9 cellular contexts compared by ENCODE assay signal in the genomic region with DNA sequence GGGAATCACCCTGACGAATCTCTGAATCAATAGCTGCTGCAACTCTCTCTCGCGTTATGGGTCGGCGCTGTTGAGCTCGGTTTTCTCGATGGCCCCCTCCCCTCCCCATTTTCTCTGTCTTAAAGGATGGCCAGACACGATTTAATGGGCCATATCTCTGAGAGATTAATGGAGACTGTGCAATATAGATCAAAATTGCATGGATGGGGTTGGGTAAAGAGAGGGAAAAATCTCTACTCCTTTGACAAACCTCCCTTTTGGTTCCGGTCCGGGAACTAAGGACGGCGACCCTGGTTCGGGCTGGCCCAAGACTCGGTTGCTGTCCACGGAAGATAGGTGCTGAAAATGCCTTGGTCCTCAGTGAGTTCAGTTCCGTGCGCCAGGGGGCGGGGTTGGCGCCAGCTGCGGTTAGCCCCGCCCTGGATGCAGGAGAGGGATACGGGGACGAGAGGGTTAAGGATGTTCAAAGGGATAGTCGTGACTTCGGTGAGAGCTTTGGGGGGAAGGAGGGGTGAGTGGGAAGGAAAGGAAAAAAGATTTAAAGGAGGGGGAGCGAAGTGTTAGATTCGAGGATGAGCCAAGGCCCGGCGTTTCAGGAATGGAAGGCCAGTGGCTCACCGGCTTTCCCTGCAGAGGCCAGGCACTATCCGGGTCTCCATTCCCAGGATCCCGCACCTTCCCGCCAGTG.
DNase-seq lines count a peak whose midpoint lies in the region; ATAC-seq and TF ChIP-seq lines count a peak whose summit lies in the region.
"Had no signal": no experiment of that assay in that cellular context is flagged by ENCODE, and none has a peak within 500 bp of the region (broad histone marks: within the 10 kb centered on the region; RNA-seq: fewer than 3 reads in every experiment).

No MANE protein-coding gene starts in this region.

- peaks cover 43% of the 10 kb centered on the region for H3K4me1 Mint-ChIP-seq in activated CD4-positive, alpha-beta T cell treated with anti-CD3 and anti-CD28 coated beads for 36 hours

- no peaks in the 10 kb centered on the region for H3K79me2 ChIP-seq in MM.1S (ENCODE audit: low read length)

- no peak for ATAC-seq in activated CD4-positive, alpha-beta T cell treated with anti-CD3 and anti-CD28 coated beads for 36 hours
- ATAC-seq in GM21529 (IDR thresholded peaks at IDR 0.05; ENCODE audit: unreplicated experiment) (no peak), GM19351 (IDR thresholded peaks at IDR 0.05; ENCODE audit: unreplicated experiment) (no peak)

- H3K27me3 ChIP-seq in MM.1S (replicated peaks; ENCODE audit: insufficient read depth, low read length) (peaks cover 69% of the 10 kb centered on the region), colonic mucosa (peaks cover 88% of the 10 kb centered on the region), muscle layer of duodenum (ENCODE audit: low read depth, low read length) (peaks cover 72% of the 10 kb centered on the region)

- H3K4me2 ChIP-seq in MM.1S (ENCODE audit: low read depth, low read length) = peak overlapping the region; percentile 13; the same call in 1 of the 2 replicates

- H3K9me2 ChIP-seq in MM.1S (replicated peaks; ENCODE audit: insufficient read depth, low read length) = no peaks in the 10 kb centered on the region

- H3K4me3 ChIP-seq in MM.1S (ENCODE audit: low read length) (no peak overlapping the region), colonic mucosa (no peak overlapping the region), muscle layer of duodenum (ENCODE audit: low read depth in 1 of 2, low read length in 2 of 2) (peak overlapping the region; percentile 52 to 69)

- POLR2A ChIA-PET in activated CD4-positive, alpha-beta T cell treated with anti-CD3 and anti-CD28 coated beads for 36 hours (lab: Charles Lee) = no interaction called here

- no peaks in the 10 kb centered on the region for H3K36me3 ChIP-seq in MM.1S (replicated peaks; ENCODE audit: insufficient read depth, low read length)
- no peaks in the 10 kb centered on the region for H3K36me3 ChIP-seq in colonic mucosa
- H3K36me3 ChIP-seq in muscle layer of duodenum (ENCODE audit: control insufficient read depth in 1 of 2, insufficient read depth in 2 of 2, low read length in 2 of 2) = no peaks in the 10 kb centered on the region

- H3F3A ChIP-seq in MM.1S (ENCODE audit: insufficient read depth, low read length) = no peaks in the 10 kb centered on the region

- CTCF ChIA-PET in activated CD4-positive, alpha-beta T cell treated with anti-CD3 and anti-CD28 coated beads for 36 hours (lab: Charles Lee) = interaction anchor here (0.6 to 1.2 kb wide), 4 partner anchors 8 to 275 kb away, joined by 3 to 7 read pairs (median 3); no protein-coding TSS in a partner anchor

- no peaks in the 10 kb centered on the region for H3K9me3 Mint-ChIP-seq in activated CD4-positive, alpha-beta T cell treated with anti-CD3 and anti-CD28 coated beads for 36 hours (ENCODE audit: low read depth)
- H3K9me3 Mint-ChIP-seq: activated naive CD4-positive, alpha-beta T cell treated with anti-CD3 and anti-CD28 coated beads, Interleukin-2, amount 50 U/mL, for 24 hours had no signal

- H3K27me3 Mint-ChIP-seq in activated CD4-positive, alpha-beta T cell treated with anti-CD3 and anti-CD28 coated beads for 36 hours = peaks cover 84% of the 10 kb centered on the region

- H3K9ac ChIP-seq in MM.1S (ENCODE audit: low read length) = no peak overlapping the region
- H3K9ac ChIP-seq in colonic mucosa (ENCODE audit: low read depth in 2 of 2, low read length in 2 of 2) = no peak overlapping the region

- H4K20me1 ChIP-seq in MM.1S (ENCODE audit: insufficient read depth, low read length) = no peaks in the 10 kb centered on the region

- no peak overlapping the region for H2AFZ ChIP-seq in MM.1S (ENCODE audit: low read length)

- no peaks in the 10 kb centered on the region for H3K36me3 Mint-ChIP-seq in activated CD4-positive, alpha-beta T cell treated with anti-CD3 and anti-CD28 coated beads for 36 hours (ENCODE audit: low read depth)
- H3K36me3 Mint-ChIP-seq: activated naive CD4-positive, alpha-beta T cell treated with anti-CD3 and anti-CD28 coated beads, Interleukin-2, amount 50 U/mL, for 24 hours had no signal

- DNase-seq in activated CD4-positive, alpha-beta T cell treated with anti-CD3 and anti-CD28 coated beads for 36 hours = peak; percentile 66
- DNase-seq in activated CD4-positive, alpha-beta T cell treated with anti-CD3 and anti-CD28 coated beads for 1 hour = no peak
- peak; percentile 30 for DNase-seq in MM.1S
- DNase-seq in colonic mucosa = peak; percentile 57
- no peak for DNase-seq in foreskin melanocyte

- intact Hi-C loops in activated CD4-positive, alpha-beta T cell treated with anti-CD3 and anti-CD28 coated beads for 36 hours (cut with DNase I, micrococcal nuclease) = loop anchor here (5.0 kb wide), 4 partner anchors 265 to 735 kb away; partner anchors contain the start of genes C11orf96 (in 2 of the 2), ALX4 (in 1 of the 2) and API5 (in 1 of the 2)
- intact Hi-C loops in colonic mucosa (cut with DNase I) = no loop called here

- H3K4me3 Mint-ChIP-seq in activated CD4-positive, alpha-beta T cell treated with anti-CD3 and anti-CD28 coated beads for 36 hours = no peak overlapping the region

- no peak overlapping the region for H3K27ac Mint-ChIP-seq in activated CD4-positive, alpha-beta T cell treated with anti-CD3 and anti-CD28 coated beads for 36 hours
- H3K27ac Mint-ChIP-seq: activated naive CD4-positive, alpha-beta T cell treated with anti-CD3 and anti-CD28 coated beads, Interleukin-2, amount 50 U/mL, for 24 hours had no signal

- no peak overlapping the region for H3K27ac ChIP-seq in MM.1S (ENCODE audit: low read length)
- H3K27ac ChIP-seq in colonic mucosa = no peak overlapping the region
- H3K27ac ChIP-seq in muscle layer of duodenum (ENCODE audit: low read length) = no peak overlapping the region

- H3K9me3 ChIP-seq in MM.1S (replicated peaks; ENCODE audit: insufficient read depth, low read length) (no peaks in the 10 kb centered on the region), colonic mucosa (no peaks in the 10 kb centered on the region), muscle layer of duodenum (ENCODE audit: control insufficient read depth in 1 of 2, low read length in 2 of 2) (no peaks in the 10 kb centered on the region)

- TF ChIP-seq CTCF in MM.1S (IDR thresholded peaks at IDR 0.05; ENCODE audit: low read length) (peak; percentile 17), colonic mucosa (IDR thresholded peaks at IDR 0.05) (no peak)

- H3K4me1 ChIP-seq in MM.1S (ENCODE audit: low read length) (peaks cover 15% of the 10 kb centered on the region), colonic mucosa (no peaks in the 10 kb centered on the region), muscle layer of duodenum (ENCODE audit: control insufficient read depth in 1 of 2, insufficient read depth in 2 of 2, low read length in 2 of 2) (peaks cover 5 to 71% of the 10 kb centered on the region in 2 donors)

Comparison
In these comparisons a context has a peak if more than half of its experiments do, and no peak if none do; other contexts are left out.
1. DNase-seq: peak in activated CD4-positive, alpha-beta T cell treated with anti-CD3 and anti-CD28 coated beads for 36 hours (single experiment), MM.1S (single experiment) and colonic mucosa (single experiment); none in activated CD4-positive, alpha-beta T cell treated with anti-CD3 and anti-CD28 coated beads for 1 hour (single experiment) and foreskin melanocyte (single experiment).
2. H3K4me3 ChIP-seq: peak in muscle layer of duodenum (2 of 2); none in MM.1S (single experiment) and colonic mucosa (single experiment).